ENCODE assay signal across 8 cellular contexts in genomic region chr5:23208959-23209431, GRCh38.
DNase-seq lines count a peak whose midpoint lies in the region; ATAC-seq and TF ChIP-seq lines count a peak whose summit lies in the region.

No MANE protein-coding gene starts in this region.

- no peaks in the 10 kb centered on the region for H3K27me3 Mint-ChIP-seq in activated naive CD8-positive, alpha-beta T cell treated with anti-CD3 and anti-CD28 coated beads, Interleukin-2, amount 10 ng/mL, durations not matched to agents 7 days and 5 days
- H3K27me3 Mint-ChIP-seq in activated naive CD8-positive, alpha-beta T cell treated with anti-CD3 and anti-CD28 coated beads, Interleukin-2, amount 50 U/mL, for 24 hours = no peaks in the 10 kb centered on the region
- H3K27me3 Mint-ChIP-seq in CD8-positive, alpha-beta memory T cell = no peaks in the 10 kb centered on the region

- TF ChIP-seq CTCF in HEK293 (tag by site-specific recombination; IDR thresholded peaks at IDR 0.05) (peak; percentile 8; the same call in 1 of the 2 replicates), fibroblast of lung (conservative IDR thresholded peaks at IDR 0.05 in 1 of 2, IDR thresholded peaks at IDR 0.05 in 1 of 2; ENCODE audit: low read depth in 1 of 2, low read length in 2 of 2) (peak; percentile 26 to 83), smooth muscle cell (IDR thresholded peaks at IDR 0.05; ENCODE audit: borderline replicate concordance, insufficient read depth, poor library complexity, severe bottlenecking) (peak; percentile 79)

- no peak overlapping the region for H3K4me2 ChIP-seq in fibroblast of lung (ENCODE audit: extremely low read depth, insufficient read depth, low read length)
- H3K4me2 ChIP-seq in smooth muscle cell = no peak overlapping the region

- H3K4me1 ChIP-seq in HEK293 (ENCODE audit: control insufficient read depth, insufficient read depth, low read length) (no peaks in the 10 kb centered on the region), fibroblast of lung (ENCODE audit: control insufficient read depth, extremely low read depth, insufficient read depth, low read length) (no peaks in the 10 kb centered on the region), smooth muscle cell (ENCODE audit: low read depth) (no peaks in the 10 kb centered on the region)
- H3K4me1 ChIP-seq in CD8-positive, alpha-beta memory T cell (ENCODE audit: insufficient read depth, low read length) = no peaks in the 10 kb centered on the region

- H3K4me3 Mint-ChIP-seq in activated naive CD8-positive, alpha-beta T cell treated with anti-CD3 and anti-CD28 coated beads, Interleukin-2, amount 10 ng/mL, durations not matched to agents 7 days and 5 days = no peak overlapping the region
- H3K4me3 Mint-ChIP-seq in activated naive CD8-positive, alpha-beta T cell treated with anti-CD3 and anti-CD28 coated beads, Interleukin-2, amount 50 U/mL, for 24 hours = no peak overlapping the region
- no peak overlapping the region for H3K4me3 Mint-ChIP-seq in CD8-positive, alpha-beta memory T cell

- H3F3A ChIP-seq in smooth muscle cell (ENCODE audit: low read depth) = no peaks in the 10 kb centered on the region

- H3K4me1 Mint-ChIP-seq in activated naive CD8-positive, alpha-beta T cell treated with anti-CD3 and anti-CD28 coated beads, Interleukin-2, amount 10 ng/mL, durations not matched to agents 7 days and 5 days = no peaks in the 10 kb centered on the region
- no peaks in the 10 kb centered on the region for H3K4me1 Mint-ChIP-seq in activated naive CD8-positive, alpha-beta T cell treated with anti-CD3 and anti-CD28 coated beads, Interleukin-2, amount 50 U/mL, for 24 hours
- H3K4me1 Mint-ChIP-seq in CD8-positive, alpha-beta memory T cell = no peaks in the 10 kb centered on the region

- no peaks in the 10 kb centered on the region for H3K27me3 ChIP-seq in fibroblast of lung (ENCODE audit: control insufficient read depth, insufficient read depth, low read length)
- no peaks in the 10 kb centered on the region for H3K27me3 ChIP-seq in smooth muscle cell (ENCODE audit: low read depth)
- H3K27me3 ChIP-seq in CD8-positive, alpha-beta memory T cell (ENCODE audit: insufficient read depth, low read length, poor library complexity, severe bottlenecking) = no peaks in the 10 kb centered on the region

- H3K4me3 ChIP-seq in HEK293 (ENCODE audit: low read depth, low read length) (no peak overlapping the region), fibroblast of lung (replicated peaks in 1 of 4; ENCODE audit: control extremely low read depth in 1 of 4, insufficient read depth in 1 of 4, low read depth in 3 of 4, low read length in 4 of 4) (no peak overlapping the region), smooth muscle cell (no peak overlapping the region)
- H3K4me3 ChIP-seq in CD8-positive, alpha-beta memory T cell (ENCODE audit: low read length) = no peak overlapping the region

- H4K20me1 ChIP-seq in fibroblast of lung (ENCODE audit: control insufficient read depth, extremely low read depth, insufficient read depth, low read length) = no peaks in the 10 kb centered on the region
- no peaks in the 10 kb centered on the region for H4K20me1 ChIP-seq in smooth muscle cell (ENCODE audit: low read depth)

- POLR2A ChIA-PET in activated naive CD8-positive, alpha-beta T cell treated with anti-CD3 and anti-CD28 coated beads, Interleukin-2, amount 10 ng/mL, durations not matched to agents 7 days and 5 days (lab: Charles Lee) = no interaction called here
- POLR2A ChIA-PET in HEK293 (lab: Yijun Ruan, JAX) = no interaction called here
- POLR2A ChIA-PET in CD8-positive, alpha-beta memory T cell (lab: Charles Lee) = no interaction called here

- H2AFZ ChIP-seq in fibroblast of lung (ENCODE audit: low read length) = no peak overlapping the region
- no peak overlapping the region for H2AFZ ChIP-seq in smooth muscle cell (ENCODE audit: low read depth)

- H3K79me2 ChIP-seq in fibroblast of lung (ENCODE audit: control insufficient read depth, insufficient read depth, low read length) (no peaks in the 10 kb centered on the region), smooth muscle cell (ENCODE audit: low read depth) (no peaks in the 10 kb centered on the region)

- WGBS in smooth muscle cell (ENCODE audit: low lambda C conversion rate) = 0% methylated on average over 1 of the region's 1 CpG

- ATAC-seq in activated naive CD8-positive, alpha-beta T cell treated with anti-CD3 and anti-CD28 coated beads, Interleukin-2, amount 10 ng/mL, durations not matched to agents 7 days and 5 days (ENCODE audit: low read depth) = peak; percentile 42
- ATAC-seq in activated naive CD8-positive, alpha-beta T cell treated with anti-CD3 and anti-CD28 coated beads, Interleukin-2, amount 50 U/mL, for 24 hours = no peak

- H3K9ac ChIP-seq in fibroblast of lung (ENCODE audit: insufficient read depth, low read length) = no peak overlapping the region
- H3K9ac ChIP-seq in smooth muscle cell (ENCODE audit: low read depth) = no peak overlapping the region

- CTCF ChIA-PET in HEK293 (lab: Yijun Ruan, JAX) = interaction anchor here (0.5 to 1.8 kb wide), 38 partner anchors 8 to 902 kb away, joined by 3 to 10 read pairs (median 3); no protein-coding TSS in a partner anchor
- CTCF ChIA-PET in CD8-positive, alpha-beta memory T cell (lab: Charles Lee) = interaction anchor here (0.8 kb wide), 1 partner anchor 9 kb away, joined by 3 read pairs; no protein-coding TSS in a partner anchor

- H3K9me3 ChIP-seq in HEK293 (ENCODE audit: control insufficient read depth, insufficient read depth, low read depth, low read length) (no peaks in the 10 kb centered on the region), fibroblast of lung (ENCODE audit: control insufficient read depth, insufficient read depth, low read depth, low read length) (no peaks in the 10 kb centered on the region), smooth muscle cell (replicated peaks; ENCODE audit: low read depth) (no peaks in the 10 kb centered on the region)
- H3K9me3 ChIP-seq in CD8-positive, alpha-beta memory T cell (ENCODE audit: low read length) = no peaks in the 10 kb centered on the region

- no peaks in the 10 kb centered on the region for H3K36me3 ChIP-seq in HEK293 (ENCODE audit: control insufficient read depth in 2 of 2, insufficient read depth in 1 of 2, low read length in 2 of 2)
- no peaks in the 10 kb centered on the region for H3K36me3 ChIP-seq in fibroblast of lung (ENCODE audit: control insufficient read depth, insufficient read depth, low read length)
- H3K36me3 ChIP-seq in smooth muscle cell (ENCODE audit: low read depth) = no peaks in the 10 kb centered on the region
- H3K36me3 ChIP-seq in CD8-positive, alpha-beta memory T cell (ENCODE audit: insufficient read depth, low read length) = no peaks in the 10 kb centered on the region

- DNase-seq in activated naive CD8-positive, alpha-beta T cell treated with anti-CD3 and anti-CD28 coated beads, Interleukin-2, amount 10 ng/mL, durations not matched to agents 7 days and 5 days = no peak
- DNase-seq in activated naive CD8-positive, alpha-beta T cell treated with anti-CD3 and anti-CD28 coated beads, Interleukin-2, amount 50 U/mL, for 24 hours = no peak
- peak; percentile 77 for DNase-seq in MV-4-11 (lab: John Stamatoyannopoulos, UW)
- DNase-seq in SHP77 treated with DMSO at 0.1 percent for 48 hours (lab: John Stamatoyannopoulos, UW) = peak; percentile 86
- peak in 1 of 2 donors; percentile 79 for DNase-seq in fibroblast of lung (ENCODE audit: low read depth in 2 of 2)
- no peak for DNase-seq in smooth muscle cell (lab: John Stamatoyannopoulos, UW; ENCODE audit: unreplicated experiment)
- DNase-seq in CD8-positive, alpha-beta memory T cell = no peak

- H3K27ac ChIP-seq in HEK293 (ENCODE audit: extremely low read depth, low read depth, low read length) (no peak overlapping the region), fibroblast of lung (ENCODE audit: insufficient read depth, low read length) (no peak overlapping the region), smooth muscle cell (ENCODE audit: low read depth) (no peak overlapping the region)
- no peak overlapping the region for H3K27ac ChIP-seq in CD8-positive, alpha-beta memory T cell (ENCODE audit: low read depth, low read length)

- H3K27ac Mint-ChIP-seq in activated naive CD8-positive, alpha-beta T cell treated with anti-CD3 and anti-CD28 coated beads, Interleukin-2, amount 10 ng/mL, durations not matched to agents 7 days and 5 days = no peak overlapping the region
- H3K27ac Mint-ChIP-seq in activated naive CD8-positive, alpha-beta T cell treated with anti-CD3 and anti-CD28 coated beads, Interleukin-2, amount 50 U/mL, for 24 hours = no peak overlapping the region
- H3K27ac Mint-ChIP-seq in CD8-positive, alpha-beta memory T cell = no peak overlapping the region

- peaks cover 3% of the 10 kb centered on the region for H3K9me3 Mint-ChIP-seq in activated naive CD8-positive, alpha-beta T cell treated with anti-CD3 and anti-CD28 coated beads, Interleukin-2, amount 10 ng/mL, durations not matched to agents 7 days and 5 days
- peaks cover 27% of the 10 kb centered on the region for H3K9me3 Mint-ChIP-seq in activated naive CD8-positive, alpha-beta T cell treated with anti-CD3 and anti-CD28 coated beads, Interleukin-2, amount 50 U/mL, for 24 hours
- peaks cover 5 to 17% (median 13%) of the 10 kb centered on the region in 5 donors for H3K9me3 Mint-ChIP-seq in CD8-positive, alpha-beta memory T cell

- no peaks in the 10 kb centered on the region for H3K36me3 Mint-ChIP-seq in activated naive CD8-positive, alpha-beta T cell treated with anti-CD3 and anti-CD28 coated beads, Interleukin-2, amount 10 ng/mL, durations not matched to agents 7 days and 5 days
- H3K36me3 Mint-ChIP-seq in activated naive CD8-positive, alpha-beta T cell treated with anti-CD3 and anti-CD28 coated beads, Interleukin-2, amount 50 U/mL, for 24 hours (ENCODE audit: low read depth) = no peaks in the 10 kb centered on the region
- no peaks in the 10 kb centered on the region for H3K36me3 Mint-ChIP-seq in CD8-positive, alpha-beta memory T cell

TF ChIP-seq in HEK293, 187 proteins besides CTCF, POLR2A, EP300 and RAD21:
- TF ChIP-seq ZNF654 (tag by site-specific recombination; IDR thresholded peaks at IDR 0.05; ENCODE audit: low read depth) (peak; percentile 73), RBAK (tag by site-specific recombination; IDR thresholded peaks at IDR 0.05) (no peak)

Comparison
In these comparisons a context has a peak if more than half of its experiments do, and no peak if none do; other contexts are left out.
1. DNase-seq: peak in MV-4-11 (single experiment) and SHP77 treated with DMSO at 0.1 percent for 48 hours (single experiment); none in activated naive CD8-positive, alpha-beta T cell treated with anti-CD3 and anti-CD28 coated beads, Interleukin-2, amount 10 ng/mL, durations not matched to agents 7 days and 5 days (single experiment), activated naive CD8-positive, alpha-beta T cell treated with anti-CD3 and anti-CD28 coated beads, Interleukin-2, amount 50 U/mL, for 24 hours (single experiment), smooth muscle cell (single experiment) and CD8-positive, alpha-beta memory T cell (0 of 5).
2. CTCF ChIP-seq: peak in every context shown above with its lines; median percentile 79 in smooth muscle cell; 54 in fibroblast of lung; 8 in HEK293.